Comparison of ENCODE assay signal across 30 cellular contexts in the genomic region with DNA sequence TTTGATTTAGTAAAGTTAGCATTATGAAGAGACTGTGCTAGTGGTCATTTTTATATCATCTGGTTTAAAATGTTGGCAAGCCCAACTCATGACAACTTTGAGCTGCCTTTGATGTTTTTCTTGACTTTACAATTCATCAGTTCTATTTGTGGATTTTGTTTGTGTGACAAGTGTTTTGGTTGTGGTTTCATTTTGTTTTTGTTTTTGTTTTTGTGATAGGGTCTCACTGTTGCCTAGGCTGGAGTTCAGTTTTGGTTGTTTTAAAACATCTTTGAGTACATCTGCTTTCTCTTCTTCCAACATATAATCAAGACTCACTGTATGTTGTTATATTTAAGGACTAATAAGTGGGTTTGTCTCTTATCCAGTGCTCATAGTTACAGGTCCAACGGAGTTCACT. TPM values are rescaled to one million over a fixed set of nuclear protein-coding genes. Genes with fewer than 3 reads are reported as not detected.
DNase-seq lines count a peak whose midpoint lies in the region; ATAC-seq, FAIRE-seq and TF ChIP-seq lines count a peak whose summit lies in the region.
"Had no signal": no experiment of that assay in that cellular context is flagged by ENCODE, and none has a peak within 500 bp of the region (broad histone marks: within the 10 kb centered on the region; RNA-seq: fewer than 3 reads in every experiment).

No MANE protein-coding gene starts in this region.

- H2AFZ ChIP-seq in MM.1S (ENCODE audit: low read length): no peak overlapping the region
- H2AFZ ChIP-seq: PC-9 had no signal

- H3K9me2 ChIP-seq in MM.1S (replicated peaks; ENCODE audit: insufficient read depth, low read length): no peaks in the 10 kb centered on the region

- peak; percentile 55 for ATAC-seq in GM21723 (IDR thresholded peaks at IDR 0.05; ENCODE audit: unreplicated experiment)
- ATAC-seq in heart left ventricle: no peak
- no peak for ATAC-seq in aorta (ENCODE audit: low FRiP score)
- ATAC-seq in GM21526 (IDR thresholded peaks at IDR 0.05; ENCODE audit: low FRiP score, unreplicated experiment): no peak
- ATAC-seq: K562 had no signal

- no peaks in the 10 kb centered on the region for H3F3A ChIP-seq in MM.1S (ENCODE audit: insufficient read depth, low read length)

- WGBS in heart left ventricle, 4 donors: 0 to 36% (median 1%) methylated on average over 1 of the region's 1 CpG
- 0% methylated on average over 1 of the region's 1 CpG for WGBS in aorta, 2 donors

- no peak for TF ChIP-seq CTCF in GM12865 (IDR thresholded peaks at IDR 0.05; ENCODE audit: insufficient read depth, low read depth, low read length, missing control alignments)
- no peak for TF ChIP-seq CTCF in MM.1S (IDR thresholded peaks at IDR 0.05; ENCODE audit: low read length)
- no peak for TF ChIP-seq CTCF in heart left ventricle (IDR thresholded peaks at IDR 0.05)

- FAIRE-seq in endometrium (lab: Jason Lieb, UNC): peak; percentile 15
- FAIRE-seq: H1, HTR-8/SVneo, K562 had no signal

- H3K36me3 ChIP-seq in MM.1S (replicated peaks; ENCODE audit: insufficient read depth, low read length) (no peaks in the 10 kb centered on the region), heart left ventricle (no peaks in the 10 kb centered on the region), aorta (ENCODE audit: control insufficient read depth in 1 of 2, insufficient read depth in 2 of 2, low read length in 1 of 2) (no peaks in the 10 kb centered on the region)
- H3K36me3 ChIP-seq: SJSA1 had no signal

- H3K27ac ChIP-seq in MM.1S (ENCODE audit: low read length) (no peak overlapping the region), heart left ventricle (no peak overlapping the region), aorta (ENCODE audit: low read depth in 1 of 2, low read length in 2 of 2) (no peak overlapping the region)
- H3K27ac ChIP-seq: PC-9, SJSA1 had no signal

- H3K4me2 ChIP-seq in MM.1S (ENCODE audit: low read depth, low read length): peak overlapping the region; percentile 28; the same call in 1 of the 2 replicates
- H3K4me2 ChIP-seq: PC-9 had no signal

- peak; percentile 27 for DNase-seq in GM12865 (ENCODE audit: low read depth)
- no peak for DNase-seq in MM.1S
- no peak for DNase-seq in heart left ventricle
- DNase-seq in aorta: no peak
- no peak for DNase-seq in stimulated activated CD4-positive, alpha-beta T cell treated with anti-CD3 and anti-CD28 coated beads, Interleukin-2, amount 100 ng/mL, for 24 hours
- DNase-seq: 8988T; Calu3; DMS79 treated with DMSO at 0.1 percent for 48 hours; GF-D8; HCEC 1CT; Kasumi-1; MV-4-11; NCI-H1105; NCI-H1436 treated with DMSO at 0.1 percent for 48 hours; NCI-H187 treated with DMSO at 0.1 percent for 48 hours; NCI-H2171 treated with DMSO at 0.1 percent for 48 hours; NCI-H345; NCI-H510A treated with DMSO at 0.1 percent for 48 hours; NCI-H748 treated with DMSO at 0.1 percent for 48 hours; NK-92 treated with Interleukin-12 subunit alpha and Interleukin-12 subunit beta, amount 100 ng/mL, for 24 hours; PC-9; Right ventricle myocardium superior; T-helper 1 cell had no signal

- no peaks in the 10 kb centered on the region for H4K20me1 ChIP-seq in MM.1S (ENCODE audit: insufficient read depth, low read length)

- no peaks in the 10 kb centered on the region for H3K9me3 ChIP-seq in MM.1S (replicated peaks; ENCODE audit: insufficient read depth, low read length)
- no peaks in the 10 kb centered on the region for H3K9me3 ChIP-seq in heart left ventricle
- no peaks in the 10 kb centered on the region for H3K9me3 ChIP-seq in aorta (ENCODE audit: control insufficient read depth, low read length)
- H3K9me3 ChIP-seq: SJSA1 had no signal

- H3K79me2 ChIP-seq in MM.1S (ENCODE audit: low read length): no peaks in the 10 kb centered on the region

- no peak for TF ChIP-seq POLR2A in heart left ventricle (IDR thresholded peaks at IDR 0.05)

- H3K4me1 ChIP-seq in MM.1S (ENCODE audit: low read length) (peaks cover 16% of the 10 kb centered on the region), heart left ventricle (no peaks in the 10 kb centered on the region), aorta (ENCODE audit: control insufficient read depth in 1 of 2, insufficient read depth in 2 of 2, low read length in 2 of 2) (peaks cover 0 to 11% of the 10 kb centered on the region in 2 donors)

- H3K9ac ChIP-seq in MM.1S (ENCODE audit: low read length): no peak overlapping the region

- intact Hi-C loops in heart left ventricle (cut with DNase I): no loop called here
- intact Hi-C loops in aorta (cut with DNase I): no loop called here

- no peaks in the 10 kb centered on the region for H3K27me3 ChIP-seq in MM.1S (replicated peaks; ENCODE audit: insufficient read depth, low read length)
- H3K27me3 ChIP-seq in heart left ventricle: no peaks in the 10 kb centered on the region
- no peaks in the 10 kb centered on the region for H3K27me3 ChIP-seq in aorta (ENCODE audit: control insufficient read depth in 1 of 2, insufficient read depth in 2 of 2, low read length in 1 of 2)
- H3K27me3 ChIP-seq: SJSA1 had no signal

- H3K4me3 ChIP-seq in GM12865 (ENCODE audit: low read depth, low read length) (no peak overlapping the region), MM.1S (ENCODE audit: low read length) (no peak overlapping the region), heart left ventricle (no peak overlapping the region), aorta (ENCODE audit: low read length in 2 of 2) (no peak overlapping the region)
- H3K4me3 ChIP-seq: K562, PC-9, SJSA1 had no signal

RNA-seq across cellular contexts. Expression of a gene that starts 17.6 kb away (rescaled TPM):
- total RNA-seq in heart left ventricle (10 to 100 TPM in 1 of 9 donors, 1 to 10 TPM in 8; 5.4 to 10.1 (median 7.6) TPM), aorta (1 to 10 TPM; 6.0 to 6.5 TPM)
- polyA plus RNA-seq in heart left ventricle (1 to 10 TPM; 6.7 to 9.5 TPM), aorta (1 to 10 TPM; 6.8 to 8.9 TPM)

RNA-seq across cellular contexts. Expression of a gene that starts 18.7 kb away (rescaled TPM):
- 1 to 10 TPM in 2 of 9 donors, under 1 TPM in 2, not detected in 5; 0.28 to 2.2 (median 0.86) TPM for total RNA-seq in heart left ventricle
- under 1 TPM in 1 of 2 donors, not detected in 1; 0.37 TPM for polyA plus RNA-seq in heart left ventricle
- total RNA-seq in aorta: 1 to 10 TPM in 1 of 2 donors, under 1 TPM in 1; 0.87 to 1.5 TPM
- 1 to 10 TPM in 1 of 2 donors, under 1 TPM in 1; 0.28 to 1.5 TPM for polyA plus RNA-seq in aorta
- total RNA-seq: K562, Right ventricle myocardium superior had no signal
- polyA plus RNA-seq: K562 had no signal
